ENCODE assay signal across 15 cellular contexts in the genomic region with DNA sequence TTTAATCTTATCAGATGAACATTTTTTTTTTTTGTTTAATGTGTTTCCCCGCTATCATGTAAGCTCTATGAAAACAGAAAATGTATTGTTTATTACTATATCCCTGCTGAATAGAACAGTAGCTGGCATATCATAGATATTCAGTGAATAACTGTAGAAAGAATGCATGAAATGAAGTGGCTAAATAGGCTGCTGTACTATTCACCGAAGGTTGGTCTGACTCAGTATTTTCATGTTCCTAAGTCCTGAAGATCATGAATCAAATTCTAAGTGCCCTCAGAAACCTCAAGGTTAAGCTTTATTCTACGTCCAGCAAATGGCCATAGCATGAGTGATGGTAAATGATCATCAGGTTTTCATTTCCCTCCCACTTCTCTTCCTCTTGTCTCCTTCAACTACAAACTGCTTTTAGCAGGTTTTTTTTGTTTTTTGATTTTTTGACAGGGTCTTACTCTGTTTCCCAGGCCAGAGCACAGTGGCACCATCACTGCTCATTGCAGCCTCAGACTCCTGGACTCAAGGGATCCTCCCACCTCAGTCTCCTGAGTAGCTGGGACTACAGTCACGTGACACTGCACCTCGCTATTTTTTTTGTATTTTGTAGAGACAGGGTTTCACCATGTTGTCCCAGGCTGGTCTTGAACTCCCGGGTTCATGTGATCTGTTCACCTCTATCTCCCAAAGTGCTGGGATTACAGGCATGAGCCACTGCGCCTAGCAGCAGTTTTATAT. TPM values are rescaled to one million over a fixed set of nuclear protein-coding genes. Genes with fewer than 3 reads are reported as not detected.
DNase-seq lines count a peak whose midpoint lies in the region; ATAC-seq, FAIRE-seq and TF ChIP-seq lines count a peak whose summit lies in the region.
"Had no signal": no experiment of that assay in that cellular context is flagged by ENCODE, and none has a peak within 500 bp of the region (broad histone marks: within the 10 kb centered on the region; RNA-seq: fewer than 3 reads in every experiment).

No MANE protein-coding gene starts in this region.

- H2AK5ac ChIP-seq in H1 (ENCODE audit: low read depth, low read length) = no peak overlapping the region

- H3K18ac ChIP-seq in H1 (ENCODE audit: extremely low read depth, low read length) = no peak overlapping the region

- TF ChIP-seq POLR2A in H1 (IDR thresholded peaks at IDR 0.05; ENCODE audit: control extremely low read depth in 1 of 2, low read depth in 2 of 2, low read length in 2 of 2) = no peak

- H3K4me3 ChIP-seq in H1 (ENCODE audit: extremely low read depth in 1 of 4, insufficient read depth in 2 of 4, low read depth in 3 of 4, low read length in 4 of 4) = no peak overlapping the region
- H3K4me3 ChIP-seq: gastroesophageal sphincter had no signal

- H2BK120ac ChIP-seq in H1 (replicated peaks; ENCODE audit: low read depth, low read length) = no peak overlapping the region

- H3K79me2 ChIP-seq in H1 (ENCODE audit: control insufficient read depth in 1 of 2, insufficient read depth in 2 of 2, low read length in 2 of 2) = no peaks in the 10 kb centered on the region

- H4K8ac ChIP-seq in H1 (ENCODE audit: extremely low read depth, insufficient read depth, low read length) = no peak overlapping the region

- no peak for TF ChIP-seq EP300 in H1 (IDR thresholded peaks at IDR 0.05; ENCODE audit: borderline replicate concordance in 1 of 2, low read depth in 2 of 2, low read length in 2 of 2)

- H3K27ac ChIP-seq in H1 (ENCODE audit: low read depth, low read length) = no peak overlapping the region

- no peak overlapping the region for H3K56ac ChIP-seq in H1 (replicated peaks; ENCODE audit: insufficient read length, low read depth, low read length)

- TF ChIP-seq RAD21 in H1 (IDR thresholded peaks at IDR 0.05 in 1 of 2, conservative IDR thresholded peaks at IDR 0.05 in 1 of 2; ENCODE audit: low read depth in 2 of 2, low read length in 2 of 2) = no peak

- H3K4me2 ChIP-seq in H1 (ENCODE audit: insufficient read depth in 1 of 2, low read depth in 2 of 2, low read length in 2 of 2) = no peak overlapping the region

- no peak overlapping the region for H2BK5ac ChIP-seq in H1 (ENCODE audit: low read depth, low read length)

- H4K5ac ChIP-seq in H1 (ENCODE audit: insufficient read length, low read depth, low read length) = no peak overlapping the region

- H3K4ac ChIP-seq in H1 (replicated peaks; ENCODE audit: insufficient read length, low read depth, low read length) = no peak overlapping the region

- DNase-seq in Daoy (ENCODE audit: low read depth) (peak; percentile 53), NCI-H226 (peak; percentile 77), H1 (ENCODE audit: low read depth in 1 of 2, low spot score in 2 of 2) (no peak), renal cortical epithelial cell (ENCODE audit: low read depth) (peak; percentile 88), NCI-H2227 (lab: John Stamatoyannopoulos, UW; ENCODE audit: unreplicated experiment) (no peak), SIG-M5 treated with dmso at 0.1 percent for 504 hours (lab: John Stamatoyannopoulos, UW; ENCODE audit: unreplicated experiment) (no peak)
- DNase-seq: activated effector memory CD4-positive, alpha-beta T cell treated with Interleukin-2 at 50 U/mL for 16 hours; left cardiac atrium; NK-92 treated with Interleukin-12 subunit alpha and Interleukin-12 subunit beta, amount 100 ng/mL, for 24 hours; nucleus accumbens; stimulated activated naive CD4-positive, alpha-beta T cell; SW 1271 had no signal

- POLR2A ChIA-PET in H1 (lab: Charles Lee; ENCODE audit: partially characterized antibody) = interaction anchor here (1.0 to 1.7 kb wide), 3 partner anchors 9 to 26 kb away, joined by 3 to 6 read pairs (median 3); no protein-coding TSS in a partner anchor

- H2BK15ac ChIP-seq in H1 (ENCODE audit: low read length) = no peak overlapping the region

- no peaks in the 10 kb centered on the region for H3K23me2 ChIP-seq in H1 (ENCODE audit: low read depth, low read length)

- no peak overlapping the region for H2BK12ac ChIP-seq in H1 (ENCODE audit: low read depth, low read length)

- no peak overlapping the region for H3K9ac ChIP-seq in H1 (replicated peaks in 1 of 4; ENCODE audit: extremely low read depth in 1 of 4, low read depth in 3 of 4, low read length in 3 of 4)

- no peaks in the 10 kb centered on the region for H3K79me1 ChIP-seq in H1 (ENCODE audit: low read depth, low read length)

- no peak for ATAC-seq in HG02610 (IDR thresholded peaks at IDR 0.05; ENCODE audit: unreplicated experiment)
- no peak for ATAC-seq in GM18858 (IDR thresholded peaks at IDR 0.05; ENCODE audit: unreplicated experiment)
- ATAC-seq: gastroesophageal sphincter, left cardiac atrium had no signal

- CTCF ChIA-PET in H1 (lab: Charles Lee; ENCODE audit: partially characterized antibody) = interaction anchor here (0.6 to 1.1 kb wide), 4 partner anchors 8 to 535 kb away, joined by 3 to 5 read pairs (median 3); no protein-coding TSS in a partner anchor

- H3K4me1 ChIP-seq in H1 (replicated peaks in 1 of 4; ENCODE audit: control insufficient read depth in 3 of 4, insufficient read depth in 4 of 4, low read length in 3 of 4) = no peaks in the 10 kb centered on the region; a peak in 1 of 7 replicates

- no peaks in the 10 kb centered on the region for H4K20me1 ChIP-seq in H1 (replicated peaks in 1 of 2; ENCODE audit: control insufficient read depth in 1 of 2, insufficient read depth in 2 of 2, low read length in 2 of 2)

- no peak overlapping the region for H3K23ac ChIP-seq in H1 (ENCODE audit: insufficient read length)

- TF ChIP-seq CTCF in H1 (IDR thresholded peaks at IDR 0.05; ENCODE audit: control extremely low read depth in 1 of 3, insufficient read depth in 1 of 3, low read depth in 1 of 3, low read length in 3 of 3) = no peak

- H3K36me3 ChIP-seq in H1 (ENCODE audit: control insufficient read depth in 2 of 4, insufficient read depth in 4 of 4, low read length in 3 of 4) = no peaks in the 10 kb centered on the region
- H3K36me3 ChIP-seq: gastroesophageal sphincter had no signal

- WGBS in H1 (ENCODE audit: extremely low coverage in 1 of 2, insufficient coverage in 1 of 2, insufficient read length in 1 of 2, insufficient replicate concordance in 2 of 2, low coverage in 1 of 2, low lambda C conversion rate in 2 of 2, missing lambda C conversion rate in 1 of 2), 2 experiments = 78% methylated on average over 7 of the region's 7 CpGs; no CpG with 5 or more reads in 1 of the 2 experiments

- H4K91ac ChIP-seq in H1 (replicated peaks; ENCODE audit: insufficient read length, low read length) = no peak overlapping the region

- H3K14ac ChIP-seq in H1 (ENCODE audit: insufficient read length) = no peak overlapping the region

- H3K27me3 ChIP-seq in H1 (replicated peaks in 1 of 4; ENCODE audit: control insufficient read depth in 3 of 4, extremely low read depth in 1 of 4, insufficient read depth in 3 of 4, low read length in 3 of 4) = no peaks in the 10 kb centered on the region
- H3K27me3 ChIP-seq: gastroesophageal sphincter had no signal

- no peak for FAIRE-seq in H1 (lab: Jason Lieb, UNC)

- H2BK20ac ChIP-seq in H1 (ENCODE audit: low read length) = no peak overlapping the region

- no peaks in the 10 kb centered on the region for H3K9me3 ChIP-seq in H1 (ENCODE audit: insufficient read depth in 2 of 2, low read depth in 1 of 2, low read length in 1 of 2)
- H3K9me3 ChIP-seq: gastroesophageal sphincter had no signal

- 0 out of 2 replicates have a peak overlapping the region, but pooled peaks have one; percentile 3 for H2AFZ ChIP-seq in H1 (ENCODE audit: low read length)

TF ChIP-seq in H1, 55 proteins besides CTCF, POLR2A, EP300 and RAD21:
- TF ChIP-seq, protein P1, sequence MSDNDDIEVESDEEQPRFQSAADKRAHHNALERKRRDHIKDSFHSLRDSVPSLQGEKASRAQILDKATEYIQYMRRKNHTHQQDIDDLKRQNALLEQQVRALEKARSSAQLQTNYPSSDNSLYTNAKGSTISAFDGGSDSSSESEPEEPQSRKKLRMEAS (IDR thresholded peaks at IDR 0.05) = no peak
- no peak for TF ChIP-seq JUND (IDR thresholded peaks at IDR 0.05; ENCODE audit: low read length)

RNA-seq across cellular contexts. Expression of a gene that starts 19.1 kb away (rescaled TPM):
- total RNA-seq in Daoy (2014; rRNA removed; shearing (Covaris generic)) = 113 and 114 TPM in 2 replicates
- total RNA-seq in H1 (2021; fragmentation: NEBNext Ultra II Directional; extraction: Animal tissue kit (Norgen Biotek cat#: 25700)) = 209 and 225 TPM in 2 replicates
- polyA plus RNA-seq in H1 (2011; rRNA removed) = 76.7 and 79.5 TPM in 2 replicates
- 93.8 TPM for polyA plus RNA-seq in H1 (2011; cell fraction: cytosol; rRNA removed)
- polyA plus RNA-seq in H1 (2011; cell fraction: nucleus; rRNA removed) = 102 TPM
- 128 to 145 TPM (median 140 TPM) in 4 replicates for polyA plus RNA-seq in H1 (2012, experiment 1 of 2)
- polyA plus RNA-seq in H1 (2012, experiment 2 of 2) = 35.5 TPM
- 126 TPM for polyA plus RNA-seq in H1 (2013, experiment 1 of 2)
- polyA plus RNA-seq in H1 (2013, experiment 2 of 2) = 119 TPM
- polyA minus RNA-seq in H1 (2011; rRNA and poly(A)+ RNA removed) = 92.1 and 117 TPM in 2 replicates
- polyA minus RNA-seq in H1 (2011; cell fraction: cytosol; rRNA and poly(A)+ RNA removed) = 96.7 TPM
- polyA minus RNA-seq in H1 (2011; cell fraction: nucleus; rRNA and poly(A)+ RNA removed) = 173 TPM
- total RNA-seq in renal cortical epithelial cell = 134 and 256 TPM in 2 replicates

Comparison
In these comparisons a context has a peak if more than half of its experiments do, and no peak if none do; other contexts are left out.
1. DNase-seq: peak in Daoy (single experiment), NCI-H226 (single experiment) and renal cortical epithelial cell (single experiment); none in H1 (0 of 2), NCI-H2227 (single experiment) and SIG-M5 treated with dmso at 0.1 percent for 504 hours (single experiment).